28 cellular contexts compared by ENCODE assay signal in the genomic region with DNA sequence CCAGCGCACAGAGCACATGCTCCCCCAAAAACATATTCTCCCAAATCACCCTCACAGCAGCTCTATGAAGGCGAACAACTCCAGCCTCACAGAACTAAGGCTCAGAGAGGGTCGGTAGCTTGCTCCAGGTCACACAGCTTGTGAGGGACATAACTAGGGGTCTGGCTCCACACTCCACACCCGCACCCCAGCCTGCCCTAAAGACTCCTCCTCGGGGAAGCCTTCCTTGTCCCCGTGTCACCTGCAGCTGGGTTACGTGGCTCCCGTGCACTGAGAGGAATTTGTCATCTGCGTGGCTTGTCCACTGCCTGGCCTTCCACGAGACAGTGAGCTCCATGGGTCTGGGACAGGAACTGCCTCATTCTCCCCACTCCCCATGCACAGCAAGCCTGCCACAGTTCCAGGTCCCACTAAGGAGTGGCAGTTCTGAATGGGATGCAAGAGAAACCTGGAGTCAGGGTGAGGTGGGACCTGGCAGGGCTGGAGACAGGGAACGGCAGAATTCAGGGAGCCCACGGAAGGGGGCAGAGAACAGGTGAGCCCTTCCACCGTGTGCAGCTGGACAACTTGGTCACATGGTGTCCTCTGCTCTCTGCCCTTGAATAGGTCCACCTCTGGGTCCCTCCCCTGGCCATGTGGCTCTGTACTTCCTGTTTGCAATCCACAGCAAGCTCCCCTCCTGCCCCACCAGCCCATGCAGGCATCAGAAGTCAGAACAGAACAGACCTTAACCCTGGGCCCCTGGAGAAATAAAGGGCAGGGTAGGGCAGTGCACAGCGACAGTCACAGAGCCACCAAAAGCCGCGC. TPM values are rescaled to one million over a fixed set of nuclear protein-coding genes. Genes with fewer than 3 reads are reported as not detected.
DNase-seq lines count a peak whose midpoint lies in the region; ATAC-seq, FAIRE-seq and TF ChIP-seq lines count a peak whose summit lies in the region.
"Had no signal": no experiment of that assay in that cellular context is flagged by ENCODE, and none has a peak within 500 bp of the region (broad histone marks: within the 10 kb centered on the region; RNA-seq: fewer than 3 reads in every experiment).

No MANE protein-coding gene starts in this region.

- no peak overlapping the region for H3K9ac ChIP-seq in GM12878 (ENCODE audit: control insufficient read depth, insufficient read depth, low read length)
- no peak overlapping the region for H3K9ac ChIP-seq in neural progenitor cell

- in situ Hi-C loops in GM12878 (cut with MboI): no loop called here

- no peak overlapping the region for H2AFZ ChIP-seq in GM12878 (ENCODE audit: control insufficient read depth, low read depth, low read length)
- H2AFZ ChIP-seq in neural progenitor cell (replicated peaks): no peak overlapping the region

- H3K4me2 ChIP-seq in GM12878 (ENCODE audit: control insufficient read depth, insufficient read depth) (no peak overlapping the region), neural progenitor cell (no peak overlapping the region)
- H3K4me2 ChIP-seq: smooth muscle cell had no signal

- H3K27ac ChIP-seq in right atrium auricular region (no peak overlapping the region), right cardiac atrium (ENCODE audit: low read length) (no peak overlapping the region), GM12878 (ENCODE audit: control insufficient read depth, insufficient read depth) (no peak overlapping the region), neural progenitor cell (no peak overlapping the region), testis (no peak overlapping the region), gastroesophageal sphincter (no peak overlapping the region)
- H3K27ac ChIP-seq: lower lobe of right lung, thyroid gland, WERI-Rb-1 had no signal

- no peak overlapping the region for H3K27ac Mint-ChIP-seq in neural progenitor cell
- H3K27ac Mint-ChIP-seq: activated naive CD4-positive, alpha-beta T cell treated with anti-CD3 and anti-CD28 coated beads for 36 hours; stimulated activated effector memory CD8-positive, alpha-beta T cell treated with anti-CD3 and anti-CD28 coated beads, Interleukin-12 subunit alpha, Interleukin-12 subunit beta, amount 100 ng/mL, for 72 hours had no signal

- peaks cover 17% of the 10 kb centered on the region for H3K27me3 Mint-ChIP-seq in neural progenitor cell (ENCODE audit: insufficient read depth, low read depth)

- CTCF ChIA-PET in GM12878 (lab: Yijun Ruan, JAX): interaction anchor here (1.0 to 3.9 kb wide), 3 partner anchors 19 to 47 kb away, joined by 3 to 11 read pairs (median 3); no protein-coding TSS in a partner anchor

- POLR2A ChIA-PET in GM12878 (lab: Charles Lee): interaction anchor here (4.0 kb wide), 1 partner anchor 45 kb away, joined by 18 read pairs; no protein-coding TSS in a partner anchor

- H3K9me3 ChIP-seq in right atrium auricular region (peaks cover 0 to 18% of the 10 kb centered on the region in 2 donors), right cardiac atrium (ENCODE audit: control insufficient read depth, low read length) (peaks cover 5% of the 10 kb centered on the region), GM12878 (replicated peaks; ENCODE audit: control insufficient read depth, insufficient read depth, low read length) (peaks cover 17% of the 10 kb centered on the region), neural progenitor cell (ENCODE audit: low read depth) (peaks cover 5% of the 10 kb centered on the region), testis (no peaks in the 10 kb centered on the region), gastroesophageal sphincter (peaks cover 0 to 18% (median 4%) of the 10 kb centered on the region in 3 donors)
- H3K9me3 ChIP-seq: thyroid gland had no signal

- peaks cover 19% of the 10 kb centered on the region for H3K9me3 Mint-ChIP-seq in neural progenitor cell

- H3K79me2 ChIP-seq in GM12878 (ENCODE audit: control insufficient read depth, insufficient read depth, low read length) (peaks cover 65% of the 10 kb centered on the region), neural progenitor cell (ENCODE audit: low read depth) (no peaks in the 10 kb centered on the region)

- H3F3A ChIP-seq in neural progenitor cell (ENCODE audit: low read depth): no peaks in the 10 kb centered on the region

- H3K4me3 Mint-ChIP-seq in neural progenitor cell: no peak overlapping the region
- H3K4me3 Mint-ChIP-seq: activated naive CD4-positive, alpha-beta T cell treated with anti-CD3 and anti-CD28 coated beads for 36 hours; activated T-cell treated with anti-CD3 and anti-CD28 coated beads, Interleukin-2, amount 50 U/mL, for 4 hours; CD14-positive monocyte; stimulated activated effector memory CD8-positive, alpha-beta T cell treated with anti-CD3 and anti-CD28 coated beads, Interleukin-12 subunit alpha, Interleukin-12 subunit beta, amount 100 ng/mL, for 72 hours had no signal

- H4K20me1 ChIP-seq in GM12878 (ENCODE audit: control insufficient read depth, insufficient read depth) (no peaks in the 10 kb centered on the region; the same call in 1 of the 2 replicates), neural progenitor cell (ENCODE audit: low read depth) (no peaks in the 10 kb centered on the region)

- DNase-seq in right atrium auricular region (ENCODE audit: low spot score): peak; percentile 46
- DNase-seq in right cardiac atrium: no peak
- no peak for DNase-seq in GM12878 (ENCODE audit: low read depth, low spot score)
- DNase-seq in neural progenitor cell (ENCODE audit: low spot score): peak; percentile 0
- DNase-seq in testis: peak; percentile 7
- no peak for DNase-seq in OCI-M1 (lab: John Stamatoyannopoulos, UW)
- DNase-seq in medulla oblongata (ENCODE audit: extremely low spot score): no peak
- DNase-seq: ACHN; activated naive CD4-positive, alpha-beta T cell treated with anti-CD3 and anti-CD28 coated beads for 36 hours; activated T-cell treated with anti-CD3 and anti-CD28 coated beads, Interleukin-2, amount 50 U/mL, for 4 hours; amniotic stem cell; dermis blood vessel endothelial cell; IMR-90; kidney; lower lobe of right lung; NCI-H1105 treated with DMSO at 0.1 percent for 48 hours; NCI-H2107; NCI-H446 treated with DMSO at 0.1 percent for 48 hours; stimulated activated CD4-positive, alpha-beta T cell treated with anti-CD3 and anti-CD28 coated beads, Interleukin-2, amount 100 ng/mL, for 48 hours; thyroid gland; WERI-Rb-1 had no signal

- intact Hi-C loops in right cardiac atrium (cut with DNase I) (no loop called here), GM12878 (cut with micrococcal nuclease; ENCODE audit: unreplicated experiment) (loop anchor here (10.0 kb wide), 1 partner anchor 50 kb away; no protein-coding TSS in a partner anchor), testis (cut with DNase I; ENCODE audit: low total_unique reads) (no loop called here)

- H3K36me3 ChIP-seq in right atrium auricular region (no peaks in the 10 kb centered on the region), GM12878 (ENCODE audit: control insufficient read depth in 2 of 2, insufficient read depth in 2 of 2, low read length in 1 of 2) (peaks cover 64 to 74% of the 10 kb centered on the region in 2 experiments), neural progenitor cell (no peaks in the 10 kb centered on the region), testis (ENCODE audit: low read depth, missing control alignments) (no peaks in the 10 kb centered on the region), gastroesophageal sphincter (no peaks in the 10 kb centered on the region)
- H3K36me3 ChIP-seq: lower lobe of right lung, thyroid gland, WERI-Rb-1 had no signal

- no peaks in the 10 kb centered on the region for H3K4me1 ChIP-seq in right atrium auricular region
- H3K4me1 ChIP-seq in right cardiac atrium (ENCODE audit: control insufficient read depth, insufficient read depth, low read length): no peaks in the 10 kb centered on the region
- peaks cover 25% of the 10 kb centered on the region for H3K4me1 ChIP-seq in GM12878 (ENCODE audit: control insufficient read depth, insufficient read depth, low read length)
- no peaks in the 10 kb centered on the region for H3K4me1 ChIP-seq in neural progenitor cell
- no peaks in the 10 kb centered on the region for H3K4me1 ChIP-seq in testis
- no peaks in the 10 kb centered on the region for H3K4me1 ChIP-seq in gastroesophageal sphincter
- H3K4me1 ChIP-seq: lower lobe of right lung, thyroid gland had no signal

- SMC1A ChIA-PET in GM12878 (lab: Charles Lee; ENCODE audit: uncharacterized antibody, unreplicated experiment): interaction anchor here (0.5 to 1.1 kb wide), 4 partner anchors 29 to 505 kb away, joined by 3 read pairs; no protein-coding TSS in a partner anchor

- H3K27me3 ChIP-seq in right atrium auricular region (no peaks in the 10 kb centered on the region), right cardiac atrium (ENCODE audit: control insufficient read depth, insufficient read depth) (no peaks in the 10 kb centered on the region), GM12878 (replicated peaks in 1 of 2; ENCODE audit: control insufficient read depth in 2 of 2, insufficient read depth in 2 of 2, low read length in 1 of 2) (no peaks in the 10 kb centered on the region), neural progenitor cell (no peaks in the 10 kb centered on the region), testis (no peaks in the 10 kb centered on the region), gastroesophageal sphincter (peaks cover 24% of the 10 kb centered on the region)
- H3K27me3 ChIP-seq: thyroid gland had no signal

- ATAC-seq in right cardiac atrium: no peak
- ATAC-seq in GM12878: no peak
- no peak for ATAC-seq in gastroesophageal sphincter
- ATAC-seq: activated T-cell treated with anti-CD3 and anti-CD28 coated beads, Interleukin-2, amount 50 U/mL, for 4 hours; lower lobe of right lung; Right ventricle myocardium inferior; stimulated activated effector memory CD8-positive, alpha-beta T cell treated with anti-CD3 and anti-CD28 coated beads, Interleukin-12 subunit alpha, Interleukin-12 subunit beta, amount 100 ng/mL, for 72 hours had no signal

- WGBS in right cardiac atrium: 80% methylated on average over 16 of the region's 16 CpGs
- WGBS in GM12878 (ENCODE audit: insufficient coverage, insufficient replicate concordance, low lambda C conversion rate, missing lambda C conversion rate): 81% methylated on average over 16 of the region's 16 CpGs
- WGBS in testis, 2 donors: 80 to 85% methylated on average over 14 to 15 of the region's 16 CpGs
- 80% methylated on average over 2 of the region's 16 CpGs; no CpG with 5 or more reads in 1 of the 2 donors for WGBS in gastroesophageal sphincter (ENCODE audit: low coverage in 1 of 2), 2 donors

- peaks cover 8% of the 10 kb centered on the region for H3K4me1 Mint-ChIP-seq in neural progenitor cell
- H3K4me1 Mint-ChIP-seq: CD14-positive monocyte; stimulated activated effector memory CD8-positive, alpha-beta T cell treated with anti-CD3 and anti-CD28 coated beads, Interleukin-12 subunit alpha, Interleukin-12 subunit beta, amount 100 ng/mL, for 72 hours had no signal

- peaks cover 3% of the 10 kb centered on the region for H3K36me3 Mint-ChIP-seq in neural progenitor cell
- H3K36me3 Mint-ChIP-seq: CD14-positive monocyte; stimulated activated effector memory CD8-positive, alpha-beta T cell treated with anti-CD3 and anti-CD28 coated beads, Interleukin-12 subunit alpha, Interleukin-12 subunit beta, amount 100 ng/mL, for 72 hours had no signal

- no peak for FAIRE-seq in GM12878 (lab: Jason Lieb, UNC)
- FAIRE-seq: bronchial epithelial cell, endothelial cell of umbilical vein, kidney had no signal

- BruUV-seq in GM12878 (replicated peaks; lab: Mats Ljungman, UMichigan): no TSS peak

- RAD21 ChIA-PET in GM12878 (lab: Charles Lee; ENCODE audit: unreplicated experiment): interaction anchor here (0.9 to 1.5 kb wide), 3 partner anchors 25 to 45 kb away, joined by 3 to 4 read pairs (median 4); no protein-coding TSS in a partner anchor

- TF ChIP-seq EP300 in GM12878 (IDR thresholded peaks at IDR 0.05; ENCODE audit: borderline replicate concordance in 1 of 2, control insufficient read depth in 1 of 2, low read depth in 2 of 2, low read length in 2 of 2) (no peak), gastroesophageal sphincter (IDR thresholded peaks at IDR 0.05) (no peak)

- TF ChIP-seq RAD21 in GM12878 (IDR thresholded peaks at IDR 0.05; ENCODE audit: insufficient read depth, low read depth, low read length): no peak

- TF ChIP-seq POLR2A in GM12878 (IDR thresholded peaks at IDR 0.05; ENCODE audit: low read depth, low read length) (no peak; the same call in none of the 2 replicates), testis (IDR thresholded peaks at IDR 0.05) (no peak), gastroesophageal sphincter (IDR thresholded peaks at IDR 0.05) (no peak)

- no peak overlapping the region for H3K4me3 ChIP-seq in right atrium auricular region
- H3K4me3 ChIP-seq in right cardiac atrium (ENCODE audit: low read length): no peak overlapping the region
- H3K4me3 ChIP-seq in GM12878: no peak overlapping the region
- H3K4me3 ChIP-seq in neural progenitor cell: no peak overlapping the region
- no peak overlapping the region for H3K4me3 ChIP-seq in testis
- H3K4me3 ChIP-seq in gastroesophageal sphincter: no peak overlapping the region
- H3K4me3 ChIP-seq: lower lobe of right lung, smooth muscle cell, thyroid gland had no signal

- TF ChIP-seq CTCF in right atrium auricular region (IDR thresholded peaks at IDR 0.05) (no peak), GM12878 (IDR thresholded peaks at IDR 0.05 in 2 of 3, conservative IDR thresholded peaks at IDR 0.05 in 1 of 3; ENCODE audit: control insufficient read depth in 2 of 3, extremely low read depth in 1 of 3, insufficient read depth in 1 of 3, low read depth in 3 of 3, low read length in 3 of 3) (no peak), neural progenitor cell (IDR thresholded peaks at IDR 0.05) (no peak), testis (IDR thresholded peaks at IDR 0.05) (no peak), gastroesophageal sphincter (IDR thresholded peaks at IDR 0.05) (no peak)

RNA-seq across cellular contexts. Expression of gene TNFRSF13B, which starts 27.4 kb away (rescaled TPM):
- total RNA-seq in right atrium auricular region: not detected
- not detected for total RNA-seq in right cardiac atrium
- polyA plus RNA-seq in right cardiac atrium: not detected
- 353 and 380 TPM in 2 replicates for total RNA-seq in GM12878 (2013; cell fraction: nucleolus; rRNA removed)
- 101 and 116 TPM in 2 replicates for total RNA-seq in GM12878 (2014; rRNA removed)
- 50.4 and 53.0 TPM in 2 replicates for total RNA-seq in GM12878 (2014; rRNA removed; fragmentation: Illumina TruSeq; extraction: Trizol)
- 160 and 161 TPM in 2 replicates for total RNA-seq in GM12878 (2021)
- 102 TPM for polyA plus RNA-seq in GM12878 (2011; ENCODE audit: low read depth)
- 45.9 and 91.3 TPM in 2 replicates for polyA plus RNA-seq in GM12878 (2011; rRNA removed)
- polyA plus RNA-seq in GM12878 (2011; cell fraction: cytosol; rRNA removed): 124 and 142 TPM in 2 replicates
- 234 and 258 TPM in 2 replicates for polyA plus RNA-seq in GM12878 (2011; cell fraction: nucleus; rRNA removed)
- polyA plus RNA-seq in GM12878 (2012): 237 and 313 TPM in 2 replicates
- polyA plus RNA-seq in GM12878 (2014; fragmentation: Illumina TruSeq; extraction: Trizol): 53.0 and 141 TPM in 2 replicates
- 10 to 100 TPM; 15.5 to 23.1 TPM for polyA plus RNA-seq in GM12878 (2014; fragmentation: Nextera tagmentation; extraction: Ambion mirVana)
- polyA plus RNA-seq in GM12878 (2014; rRNA removed): 231 and 255 TPM in 2 replicates
- 100 to 1,000 TPM; 121 to 139 TPM for polyA plus RNA-seq in GM12878 (2016; fragmentation: Nextera tagmentation; extraction: Ambion mirVana)
- polyA minus RNA-seq in GM12878 (2011; rRNA and poly(A)+ RNA removed): 123 and 202 TPM in 2 replicates
- 45.4 TPM in 2 replicates for polyA minus RNA-seq in GM12878 (2011; cell fraction: cytosol; rRNA and poly(A)+ RNA removed)
- polyA minus RNA-seq in GM12878 (2011; cell fraction: nucleus; rRNA and poly(A)+ RNA removed): 141 and 184 TPM in 2 replicates
- not detected in 2 replicates for total RNA-seq in neural progenitor cell (ENCODE audit: low replicate concordance)
- total RNA-seq in testis: not detected
- 0.59 TPM for polyA plus RNA-seq in testis (ENCODE audit: insufficient read depth, low read depth, low replicate concordance)
- total RNA-seq in gastroesophageal sphincter: under 1 TPM in 1 of 4 donors, not detected in 3; 0.81 TPM
- total RNA-seq: activated naive CD4-positive, alpha-beta T cell treated with anti-CD3 and anti-CD28 coated beads for 36 hours; bronchial epithelial cell; dermis blood vessel endothelial cell; endothelial cell of umbilical vein; IMR-90; Right ventricle myocardium inferior; smooth muscle cell; thyroid gland had no signal
- polyA plus RNA-seq: endothelial cell of umbilical vein, IMR-90, smooth muscle cell had no signal

Comparison
In these comparisons a context has a peak if more than half of its experiments do, and no peak if none do; other contexts are left out.
1. DNase-seq: peak in right atrium auricular region (single experiment), neural progenitor cell (single experiment) and testis (single experiment); none in right cardiac atrium (0 of 3), GM12878 (single experiment), OCI-M1 (single experiment) and medulla oblongata (single experiment).
2. RNA of gene TNFRSF13B, which starts 27.4 kb away (total RNA-seq): 50.4 to 380 TPM in GM12878; not detected in testis, not detected in right atrium auricular region, not detected in right cardiac atrium, not detected in neural progenitor cell and 0.81 TPM in gastroesophageal sphincter; every median in the first group is over 10 times any median in the second.